13 cellular contexts compared by ENCODE assay signal in genomic region chr15:65954289-65954741, GRCh38.
A peak's percentile ranks its signal among the peaks of the same experiment; 100 is the strongest.
DNase-seq lines count a peak whose midpoint lies in the region; ATAC-seq and TF ChIP-seq lines count a peak whose summit lies in the region.
"Had no signal": no experiment of that assay in that cellular context is flagged by ENCODE, and none has a peak within 500 bp of the region (broad histone marks: within the 10 kb centered on the region; RNA-seq: fewer than 3 reads in every experiment).

No MANE protein-coding gene starts in this region.

- H3K27ac ChIP-seq in SJCRH30, result no peak overlapping the region
- H3K27ac ChIP-seq: parathyroid adenoma had no signal

- no peak for ATAC-seq in HG03571 (IDR thresholded peaks at IDR 0.05; ENCODE audit: unreplicated experiment)

- H3K4me3 ChIP-seq in NB4 (ENCODE audit: low read depth, low read length) (no peak overlapping the region), SJCRH30 (no peak overlapping the region)

- DNase-seq in DMS79 (lab: John Stamatoyannopoulos, UW) (peak; percentile 38), NB4 (ENCODE audit: low read depth) (peak; percentile 12), SJCRH30 (peak; percentile 42 to 65), iPS DF 4.7 (ENCODE audit: extremely low read depth, low spot score) (peak; percentile 74), GDM1 (lab: John Stamatoyannopoulos, UW) (no peak), HuH-7.5 (ENCODE audit: low spot score) (no peak), activated T-cell treated with anti-CD3 and anti-CD28 coated beads for 4 hours (no peak)
- DNase-seq: activated CD4-positive, CD25-positive, alpha-beta regulatory T cell; activated gamma-delta T cell treated with Interleukin-2 at 50 U/mL for 16 hours; kidney; NCI-H524 had no signal

- no peaks in the 10 kb centered on the region for H3K27me3 ChIP-seq in SJCRH30

- TF ChIP-seq CTCF in NB4 (IDR thresholded peaks at IDR 0.05; ENCODE audit: low read depth, low read length), result no peak

- H3K9me3 ChIP-seq in SJCRH30 (replicated peaks), result no peaks in the 10 kb centered on the region

- no peak for TF ChIP-seq POLR2A in NB4 (IDR thresholded peaks at IDR 0.05; ENCODE audit: extremely low read depth, insufficient read length)

- H3K4me1 ChIP-seq in SJCRH30, result no peaks in the 10 kb centered on the region
- H3K4me1 ChIP-seq: parathyroid adenoma had no signal

- no peaks in the 10 kb centered on the region for H3K36me3 ChIP-seq in SJCRH30

Comparison
In these comparisons a context has a peak if more than half of its experiments do, and no peak if none do; other contexts are left out.
1. DNase-seq: peak in DMS79 (single experiment), NB4 (single experiment), SJCRH30 (2 of 2) and iPS DF 4.7 (single experiment); none in GDM1 (single experiment), HuH-7.5 (single experiment) and activated T-cell treated with anti-CD3 and anti-CD28 coated beads for 4 hours (single experiment).